14 cellular contexts compared by ENCODE assay signal in the genomic region with DNA sequence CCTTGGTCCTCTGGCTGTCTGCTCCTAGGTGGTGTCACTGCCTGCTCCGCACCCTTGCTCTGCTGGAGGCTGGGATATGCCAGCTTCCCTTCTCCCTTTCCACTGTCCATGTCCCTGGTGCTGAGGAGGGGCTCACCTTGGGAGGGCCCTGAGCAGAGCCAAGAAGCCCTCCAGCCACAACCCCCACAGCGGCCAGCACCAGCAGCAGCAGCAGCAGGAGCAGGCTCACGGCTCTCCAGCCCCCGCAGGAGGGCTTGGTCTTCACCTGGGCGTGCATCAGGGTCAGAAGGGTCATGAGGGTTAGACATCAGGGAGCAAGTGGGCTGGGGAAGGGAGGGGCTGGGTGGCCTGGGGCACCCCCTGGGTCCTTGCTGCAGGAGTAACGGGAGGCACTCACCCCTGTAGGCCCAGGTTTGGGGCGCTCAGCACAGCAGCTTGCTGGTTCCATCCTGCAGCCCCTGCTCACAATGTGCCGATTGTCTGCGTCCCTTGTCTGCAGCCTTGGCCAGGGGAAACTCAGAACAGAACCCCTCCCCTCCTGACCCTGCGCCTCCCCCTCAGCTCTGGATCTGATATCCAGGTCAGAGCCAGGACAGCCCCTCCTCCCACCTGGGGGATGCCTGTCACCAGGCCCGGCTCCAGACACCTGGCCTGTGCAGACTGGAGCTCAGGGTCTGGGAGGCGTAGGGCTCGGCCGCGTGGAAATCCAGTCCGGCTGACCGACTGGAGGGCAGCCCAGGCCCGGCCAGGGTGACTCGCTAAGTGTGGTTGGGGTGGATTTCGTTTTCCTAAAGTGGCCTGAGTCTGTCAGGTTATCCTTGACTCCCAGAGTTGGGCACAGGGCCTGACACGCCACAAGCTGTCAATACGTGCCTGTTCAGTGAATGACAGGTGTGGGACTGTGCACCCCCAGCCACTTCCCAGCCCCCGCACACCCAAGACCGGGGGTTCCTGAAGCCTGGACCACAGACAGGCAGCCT. TPM values are rescaled to one million over a fixed set of nuclear protein-coding genes. Genes with fewer than 3 reads are reported as not detected.
DNase-seq lines count a peak whose midpoint lies in the region; ATAC-seq and TF ChIP-seq lines count a peak whose summit lies in the region.
"Had no signal": no experiment of that assay in that cellular context is flagged by ENCODE, and none has a peak within 500 bp of the region (broad histone marks: within the 10 kb centered on the region; RNA-seq: fewer than 3 reads in every experiment).

A gene (minus strand): TSS at position 478 of the 980 bp plus-strand sequence. CDS start 30 bp downstream, at position 448.

- no peak within 1 kb of the TSS for H2AK5ac ChIP-seq in mesendoderm (ENCODE audit: low read length)

- TF ChIP-seq CTCF in 22Rv1 (IDR thresholded peaks at IDR 0.05): no peak
- no peak for TF ChIP-seq CTCF in stomach (IDR thresholded peaks at IDR 0.05)

- peaks cover 3% of the 10 kb centered on the region for H3K4me1 ChIP-seq in mesendoderm (ENCODE audit: control insufficient read depth, low read depth, low read length)
- H3K4me1 ChIP-seq in stomach: peaks cover 34 to 54% (median 46%) of the 10 kb centered on the region in 4 donors

- peak within 1 kb of the TSS; percentile 99 for H3K27ac ChIP-seq in 22Rv1
- no peak within 1 kb of the TSS for H3K27ac ChIP-seq in mesendoderm (ENCODE audit: low read depth, low read length)
- H3K27ac ChIP-seq in stomach: peak within 1 kb of the TSS in 1 of 5 donors; percentile 93
- H3K27ac ChIP-seq: ovary had no signal

- no peak within 1 kb of the TSS for H4K8ac ChIP-seq in mesendoderm (ENCODE audit: low read depth, low read length)

- H3K27me3 Mint-ChIP-seq in activated CD8-positive, alpha-beta memory T cell treated with anti-CD3 and anti-CD28 coated beads, Interleukin-2, amount 10 ng/mL, durations not matched to agents 7 days and 5 days: no peaks in the 10 kb centered on the region
- H3K27me3 Mint-ChIP-seq: CD8-positive, alpha-beta memory T cell had no signal

- no peak for DNase-seq in activated CD8-positive, alpha-beta memory T cell treated with anti-CD3 and anti-CD28 coated beads, Interleukin-2, amount 10 ng/mL, durations not matched to agents 7 days and 5 days
- DNase-seq in mesendoderm (peak; percentile 47), stomach (no peak), D341Med (ENCODE audit: low spot score) (no peak)
- DNase-seq: activated effector memory CD4-positive, alpha-beta T cell treated with Interleukin-2 at 50 U/mL for 16 hours; CD8-positive, alpha-beta memory T cell; effector CD8-positive, alpha-beta T cell; NCI-H524; ovary had no signal

- H3K4me2 ChIP-seq in mesendoderm (ENCODE audit: low read length): no peak within 1 kb of the TSS

- H2BK15ac ChIP-seq in mesendoderm (replicated peaks; ENCODE audit: low read depth): no peak within 1 kb of the TSS

- H3K4me3 Mint-ChIP-seq in activated CD8-positive, alpha-beta memory T cell treated with anti-CD3 and anti-CD28 coated beads, Interleukin-2, amount 10 ng/mL, durations not matched to agents 7 days and 5 days: no peak within 1 kb of the TSS

- H3K36me3 ChIP-seq in mesendoderm (ENCODE audit: control insufficient read depth, insufficient read depth, low read length) (peaks cover 6% of the 10 kb centered on the region), stomach (peaks cover 29 to 51% (median 40%) of the 10 kb centered on the region in 4 donors)
- H3K36me3 ChIP-seq: ovary had no signal

- H3K79me2 ChIP-seq in mesendoderm (ENCODE audit: control insufficient read depth, insufficient read depth, low read length): peaks cover 24% of the 10 kb centered on the region

- intact Hi-C loops in stomach (cut with DNase I; ENCODE audit: low total_unique reads): no loop called here

- H3K27me3 ChIP-seq in mesendoderm (ENCODE audit: insufficient read depth, low read length, poor library complexity) (no peaks in the 10 kb centered on the region), stomach (no peaks in the 10 kb centered on the region)
- H3K27me3 ChIP-seq: ovary had no signal

- H3K79me1 ChIP-seq in mesendoderm (ENCODE audit: low read length): peaks cover 15% of the 10 kb centered on the region

- peak; percentile 10 for TF ChIP-seq POLR2A in GM18526 (IDR thresholded peaks at IDR 0.05; ENCODE audit: extremely low read depth, insufficient read length)
- TF ChIP-seq POLR2A in stomach (IDR thresholded peaks at IDR 0.05): no peak

- H3K9me3 Mint-ChIP-seq in activated CD8-positive, alpha-beta memory T cell treated with anti-CD3 and anti-CD28 coated beads, Interleukin-2, amount 10 ng/mL, durations not matched to agents 7 days and 5 days (ENCODE audit: low read depth): no peaks in the 10 kb centered on the region
- H3K9me3 Mint-ChIP-seq: CD8-positive, alpha-beta memory T cell; T-helper 2 cell treated with Interferon-gamma antibody and Interleukin-4, amounts not matched to agents 5 μg/mL and 100 μg/mL, for 36 hours had no signal

- H3K18ac ChIP-seq in mesendoderm (ENCODE audit: low read length): no peak within 1 kb of the TSS

- peaks cover 14% of the 10 kb centered on the region for H3K36me3 Mint-ChIP-seq in activated CD8-positive, alpha-beta memory T cell treated with anti-CD3 and anti-CD28 coated beads, Interleukin-2, amount 10 ng/mL, durations not matched to agents 7 days and 5 days

- no peaks in the 10 kb centered on the region for H3K9me3 ChIP-seq in stomach
- H3K9me3 ChIP-seq: ovary had no signal

- no peak for TF ChIP-seq EP300 in stomach (IDR thresholded peaks at IDR 0.05)

- CTCF ChIA-PET in activated CD8-positive, alpha-beta memory T cell treated with anti-CD3 and anti-CD28 coated beads, Interleukin-2, amount 10 ng/mL, durations not matched to agents 7 days and 5 days (lab: Charles Lee): no interaction called here

- no peak within 1 kb of the TSS for H3K23ac ChIP-seq in mesendoderm (ENCODE audit: low read length)

- H3K4ac ChIP-seq in mesendoderm (ENCODE audit: low read depth, low read length): no peak within 1 kb of the TSS

- H3K4me3 ChIP-seq in mesendoderm (ENCODE audit: low read length) (no peak within 1 kb of the TSS), stomach (no peak within 1 kb of the TSS)
- H3K4me3 ChIP-seq: ovary had no signal

- no peak within 1 kb of the TSS for H3K56ac ChIP-seq in mesendoderm (ENCODE audit: low read length)

- H2BK120ac ChIP-seq in mesendoderm (ENCODE audit: low read depth, low read length): no peak within 1 kb of the TSS

- no peak within 1 kb of the TSS for H3K9ac ChIP-seq in mesendoderm (ENCODE audit: low read length)

- no peak within 1 kb of the TSS for H3K27ac Mint-ChIP-seq in activated CD8-positive, alpha-beta memory T cell treated with anti-CD3 and anti-CD28 coated beads, Interleukin-2, amount 10 ng/mL, durations not matched to agents 7 days and 5 days

- no peak within 1 kb of the TSS for H2BK5ac ChIP-seq in mesendoderm (ENCODE audit: low read length)

- peaks cover 33% of the 10 kb centered on the region for H3K4me1 Mint-ChIP-seq in activated CD8-positive, alpha-beta memory T cell treated with anti-CD3 and anti-CD28 coated beads, Interleukin-2, amount 10 ng/mL, durations not matched to agents 7 days and 5 days

- no peak within 1 kb of the TSS for H4K5ac ChIP-seq in mesendoderm (ENCODE audit: low read length)

- ATAC-seq in activated CD8-positive, alpha-beta memory T cell treated with anti-CD3 and anti-CD28 coated beads, Interleukin-2, amount 10 ng/mL, durations not matched to agents 7 days and 5 days: no peak
- ATAC-seq in GM19397 (IDR thresholded peaks at IDR 0.05; ENCODE audit: unreplicated experiment) (no peak), HG03045 (IDR thresholded peaks at IDR 0.05; ENCODE audit: unreplicated experiment) (no peak)

- WGBS in mesendoderm (ENCODE audit: extremely low coverage, insufficient coverage, low lambda C conversion rate): no CpG with 5 or more reads among the region's 24 CpGs
- 69 to 78% (median 74%) methylated on average over 17 to 24 of the region's 24 CpGs for WGBS in stomach, 5 donors

RNA-seq across cellular contexts. Expression of the gene that starts here (rescaled TPM):
- 10 to 100 TPM; 13.2 to 20.4 TPM for total RNA-seq in activated CD8-positive, alpha-beta memory T cell treated with anti-CD3 and anti-CD28 coated beads, Interleukin-2, amount 10 ng/mL, durations not matched to agents 7 days and 5 days
- polyA plus RNA-seq in mesendoderm (2013, experiment 1 of 2): 1.5 TPM
- polyA plus RNA-seq in mesendoderm (2013, experiment 2 of 2): 1.9 TPM
- 10 to 100 TPM in 4 of 5 donors, 1 to 10 TPM in 1; 2.6 to 78.8 (median 16.5) TPM for total RNA-seq in stomach
- 1 to 10 TPM; 4.2 to 6.5 (median 6.3) TPM for polyA plus RNA-seq in stomach
